In genomic region chr2:151029406-151030157, GRCh38 we compare ENCODE assay signal across 17 cellular contexts.
DNase-seq lines count a peak whose midpoint lies in the region; ATAC-seq and TF ChIP-seq lines count a peak whose summit lies in the region.
"Had no signal": no experiment of that assay in that cellular context is flagged by ENCODE, and none has a peak within 500 bp of the region (broad histone marks: within the 10 kb centered on the region; RNA-seq: fewer than 3 reads in every experiment).

No MANE protein-coding gene starts in this region.

- peak; percentile 81 for DNase-seq in AG04449 (ENCODE audit: low read depth, low spot score)
- peak; percentile 60 for DNase-seq in NCI-H226
- peak; percentile 63 for DNase-seq in dedifferentiated amniotic fluid mesenchymal stem cell (ENCODE audit: extremely low spot score)
- DNase-seq in activated T-cell treated with anti-CD3 and anti-CD28 coated beads, Interleukin-2, amount 50 U/mL, for 48 hours, result no peak
- DNase-seq: activated effector memory CD4-positive, alpha-beta T cell treated with anti-CD3 and anti-CD28 coated beads, Interleukin-2, amount 50 U/mL, for 16 hours; BE2C; GF-D8; left colon; NCI-H345; SIG-M5; stimulated activated CD8-positive, alpha-beta memory T cell treated with anti-CD3 and anti-CD28 coated beads, Interleukin-4, amount 100 ng/mL, for 48 hours had no signal

- POLR2A ChIA-PET in AG04449 (lab: Yijun Ruan, JAX), result interaction anchor here (0.6 kb wide), 1 partner anchor 70 kb away, joined by 3 read pairs; no protein-coding TSS in a partner anchor

- CTCF ChIA-PET in AG04449 (lab: Yijun Ruan, JAX), result no interaction called here

- H3K4me3 ChIP-seq in AG04449 (ENCODE audit: low read depth, low read length), result no peak overlapping the region
- H3K4me3 ChIP-seq: K562, neural progenitor cell had no signal

- peak; percentile 53 for ATAC-seq in GM18909 (IDR thresholded peaks at IDR 0.05; ENCODE audit: poor library complexity, unreplicated experiment)
- ATAC-seq in HG03280 (IDR thresholded peaks at IDR 0.05; ENCODE audit: unreplicated experiment), result no peak
- ATAC-seq in HG03521 (IDR thresholded peaks at IDR 0.05; ENCODE audit: unreplicated experiment), result no peak
- ATAC-seq in HG02884 (IDR thresholded peaks at IDR 0.05; ENCODE audit: unreplicated experiment), result no peak
- ATAC-seq: K562, left colon had no signal

- TF ChIP-seq CTCF in AG04449 (IDR thresholded peaks at IDR 0.05; ENCODE audit: insufficient read depth, low read length, missing control alignments), result no peak

Comparison
In these comparisons a context has a peak if more than half of its experiments do, and no peak if none do; other contexts are left out.
1. DNase-seq: peak in AG04449 (single experiment), NCI-H226 (single experiment) and dedifferentiated amniotic fluid mesenchymal stem cell (single experiment); none in activated T-cell treated with anti-CD3 and anti-CD28 coated beads, Interleukin-2, amount 50 U/mL, for 48 hours (0 of 2).